ENCODE assay signal across 8 cellular contexts in the genomic region with DNA sequence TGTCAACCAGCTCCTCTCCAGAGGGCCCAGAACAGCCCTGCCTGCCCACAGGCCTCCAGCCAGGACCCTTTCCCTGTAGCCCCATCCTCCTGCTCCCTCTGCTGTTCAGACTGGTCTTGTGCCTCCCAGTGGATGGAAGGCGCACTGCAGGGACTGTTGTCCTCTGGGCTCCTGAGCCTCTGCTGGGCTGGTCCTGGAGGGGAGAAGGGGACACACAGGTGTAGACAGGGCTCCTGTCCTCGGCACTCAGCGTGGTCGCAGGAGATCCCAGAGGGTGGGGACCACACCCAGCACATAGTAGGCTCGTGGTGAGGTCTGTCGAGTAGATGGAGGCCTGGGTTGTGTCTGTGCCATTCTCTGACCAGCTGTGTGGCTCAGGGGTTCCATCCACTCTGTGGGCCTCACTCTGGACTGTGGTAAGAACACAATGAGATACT. TPM values are rescaled to one million over a fixed set of nuclear protein-coding genes. Genes with fewer than 3 reads are reported as not detected.
DNase-seq lines count a peak whose midpoint lies in the region; ATAC-seq, FAIRE-seq and TF ChIP-seq lines count a peak whose summit lies in the region.

No MANE protein-coding gene starts in this region.

- peak in 9 of 10 experiments; percentile 21 to 60 (median 40) for DNase-seq in CD4-positive, alpha-beta T cell
- DNase-seq in HFFc6 (peak; percentile 37), T-helper 17 cell (peak; percentile 20 to 47 (median 36)), keratinocyte (ENCODE audit: low read depth, low spot score) (no peak)
- DNase-seq in stimulated activated CD4-positive, alpha-beta T cell treated with anti-CD3 and anti-CD28 coated beads, TNF-alpha, amount 100 ng/mL, for 24 hours (ENCODE audit: low read depth in 3 of 3) = peak in 2 of 3 experiments; percentile 27 to 55

- no peaks in the 10 kb centered on the region for H3K27me3 ChIP-seq in CD4-positive, alpha-beta T cell (ENCODE audit: control insufficient read depth, insufficient read depth, low read length)
- no peaks in the 10 kb centered on the region for H3K27me3 ChIP-seq in keratinocyte (ENCODE audit: control insufficient read depth, extremely low read depth, insufficient read depth, low read length)

- ATAC-seq in CD4-positive, alpha-beta T cell (ENCODE audit: poor library complexity) = peak; percentile 55
- ATAC-seq in T-helper 17 cell (peak; percentile 64), HG03378 (IDR thresholded peaks at IDR 0.05; ENCODE audit: unreplicated experiment) (no peak), GM19351 (IDR thresholded peaks at IDR 0.05; ENCODE audit: unreplicated experiment) (no peak)

- peaks cover 10% of the 10 kb centered on the region for H3K36me3 Mint-ChIP-seq in CD4-positive, alpha-beta T cell (ENCODE audit: low read depth)
- H3K36me3 Mint-ChIP-seq in HFFc6 (ENCODE audit: low read depth) (peaks cover 7% of the 10 kb centered on the region), T-helper 17 cell (ENCODE audit: low read depth) (peaks cover 2% of the 10 kb centered on the region), brain (no peaks in the 10 kb centered on the region)

- peak overlapping the region; percentile 80 for H3K4me3 Mint-ChIP-seq in CD4-positive, alpha-beta T cell
- peak overlapping the region; percentile 80 for H3K4me3 Mint-ChIP-seq in HFFc6
- peak overlapping the region; percentile 97 for H3K4me3 Mint-ChIP-seq in T-helper 17 cell
- H3K4me3 Mint-ChIP-seq in brain = peak overlapping the region; percentile 66 to 85 (median 71)

- peak overlapping the region; percentile 76 for H3K4me2 ChIP-seq in keratinocyte (ENCODE audit: control insufficient read depth, extremely low read depth, insufficient read depth, low read depth, low read length)

- intact Hi-C loops in CD4-positive, alpha-beta T cell (cut with DNase I, micrococcal nuclease) = loop anchor here (2.0 to 5.0 kb wide), 4 partner anchors 45 to 180 kb away; a partner anchor contains a TSS

- peak overlapping the region; percentile 79 for H3K27ac Mint-ChIP-seq in CD4-positive, alpha-beta T cell
- peak overlapping the region; percentile 72 for H3K27ac Mint-ChIP-seq in HFFc6
- H3K27ac Mint-ChIP-seq in T-helper 17 cell = peak overlapping the region; percentile 97
- H3K27ac Mint-ChIP-seq in brain = peak overlapping the region in 2 of 5 experiments; percentile 2 to 4

- H3K27me3 Mint-ChIP-seq in CD4-positive, alpha-beta T cell = no peaks in the 10 kb centered on the region
- H3K27me3 Mint-ChIP-seq in HFFc6 (ENCODE audit: insufficient read depth) (no peaks in the 10 kb centered on the region; the same call in 1 of the 2 replicates), T-helper 17 cell (no peaks in the 10 kb centered on the region), brain (peaks cover 64% of the 10 kb centered on the region)

- FAIRE-seq in keratinocyte (lab: Jason Lieb, UNC) = no peak

- peaks cover 86% of the 10 kb centered on the region for H3K79me2 ChIP-seq in keratinocyte (ENCODE audit: control insufficient read depth, insufficient read depth, low read length)

- CTCF ChIA-PET in CD4-positive, alpha-beta T cell (lab: Charles Lee) = interaction anchor here (1.1 to 1.6 kb wide), 2 partner anchors 25 to 47 kb away, joined by 3 to 6 read pairs; no protein-coding TSS in a partner anchor

- H3K9me3 ChIP-seq in CD4-positive, alpha-beta T cell (ENCODE audit: control insufficient read depth, low read length) = no peaks in the 10 kb centered on the region
- H3K9me3 ChIP-seq in T-helper 17 cell (ENCODE audit: control insufficient read depth, low read length, poor library complexity, severe bottlenecking) (no peaks in the 10 kb centered on the region), keratinocyte (ENCODE audit: control insufficient read depth, low read depth, low read length) (no peaks in the 10 kb centered on the region)

- peaks cover 31% of the 10 kb centered on the region for H4K20me1 ChIP-seq in keratinocyte (ENCODE audit: control insufficient read depth, extremely low read depth, insufficient read depth, low read length)

- peaks cover 15 to 25% of the 10 kb centered on the region in 2 experiments for H3K36me3 ChIP-seq in keratinocyte (ENCODE audit: control insufficient read depth in 2 of 2, extremely low read depth in 1 of 2, insufficient read depth in 2 of 2, low read length in 2 of 2)

- H3K9ac ChIP-seq in keratinocyte (ENCODE audit: control insufficient read depth, extremely low read depth, insufficient read depth, low read length) = peak overlapping the region; percentile 44

- peak; percentile 57 for TF ChIP-seq CTCF in CD4-positive, alpha-beta T cell (IDR thresholded peaks at IDR 0.05)
- peak; percentile 89 for TF ChIP-seq CTCF in HFFc6 (IDR thresholded peaks at IDR 0.05)
- peak; percentile 63 to 64 for TF ChIP-seq CTCF in brain (conservative IDR thresholded peaks at IDR 0.05)
- TF ChIP-seq CTCF in keratinocyte (optimal IDR thresholded peaks at IDR 0.05 in 1 of 3, IDR thresholded peaks at IDR 0.05 in 1 of 3, conservative IDR thresholded peaks at IDR 0.05 in 1 of 3; ENCODE audit: extremely low read depth in 1 of 3, insufficient read depth in 2 of 3, low read length in 3 of 3) = peak in 2 of 3 experiments; percentile 88 to 91

- no peaks in the 10 kb centered on the region for H3K9me1 ChIP-seq in keratinocyte (ENCODE audit: control insufficient read depth, extremely low read depth, insufficient read depth, low read length)

- POLR2A ChIA-PET in CD4-positive, alpha-beta T cell (lab: Charles Lee) = interaction anchor here (0.7 to 3.4 kb wide), 2 partner anchors 11 to 14 kb away, joined by 3 to 18 read pairs; a partner anchor contains a TSS

- no peak overlapping the region for H3K27ac ChIP-seq in CD4-positive, alpha-beta T cell (ENCODE audit: low read depth, low read length)
- H3K27ac ChIP-seq in keratinocyte (ENCODE audit: control insufficient read depth, insufficient read depth, low read length) = peak overlapping the region; percentile 49

- peaks cover 49% of the 10 kb centered on the region for H3K4me1 ChIP-seq in keratinocyte (ENCODE audit: control insufficient read depth, extremely low read depth, insufficient read depth, low read length)

- H3K4me1 Mint-ChIP-seq in CD4-positive, alpha-beta T cell (ENCODE audit: low read depth) = peaks cover 76% of the 10 kb centered on the region
- H3K4me1 Mint-ChIP-seq in HFFc6 (ENCODE audit: low read depth) = peaks cover 45% of the 10 kb centered on the region
- peaks cover 55% of the 10 kb centered on the region for H3K4me1 Mint-ChIP-seq in T-helper 17 cell
- H3K4me1 Mint-ChIP-seq in brain = peaks cover 29% of the 10 kb centered on the region

- no peaks in the 10 kb centered on the region for H3K9me3 Mint-ChIP-seq in CD4-positive, alpha-beta T cell
- no peaks in the 10 kb centered on the region for H3K9me3 Mint-ChIP-seq in HFFc6
- H3K9me3 Mint-ChIP-seq in brain = peaks cover 0 to 3% (median 0%) of the 10 kb centered on the region in 5 experiments

- no peak overlapping the region for H2AFZ ChIP-seq in keratinocyte (ENCODE audit: control insufficient read depth, low read length)

- dilution Hi-C loops in keratinocyte (cut with MboI; ENCODE audit: extremely low pct_ligation_motif_present, low sequenced_read_pairs) = no loop called here

- H3K4me3 ChIP-seq in keratinocyte (ENCODE audit: control insufficient read depth in 2 of 3, extremely low read depth in 1 of 3, insufficient read depth in 2 of 3, low read depth in 1 of 3, low read length in 3 of 3) = peak overlapping the region in 1 of 3 experiments; percentile 49

RNA-seq across cellular contexts. Expression of a gene that starts 11.5 kb away (rescaled TPM):
- total RNA-seq in CD4-positive, alpha-beta T cell = 10 to 100 TPM; 44.5 to 45.5 TPM
- 10 to 100 TPM; 20.2 to 30.3 (median 26.9) TPM for total RNA-seq in HFFc6 (2021; fragmentation: NEBNext Ultra II Directional; extraction: Animal tissue kit (Norgen Biotek cat#: 25700))
- 10 to 100 TPM; 48.1 to 48.3 TPM for total RNA-seq in T-helper 17 cell
- 94.1 TPM for polyA plus RNA-seq in brain (ENCODE audit: insufficient read depth, low read depth, low replicate concordance)
- polyA plus RNA-seq in keratinocyte = 43.3 to 78.0 TPM (median 45.0 TPM) in 3 replicates
- polyA plus RNA-seq in keratinocyte (2011; ENCODE audit: low read depth) = 43.1 TPM
- 39.3 and 57.7 TPM in 2 replicates for polyA plus RNA-seq in keratinocyte (2011; cell fraction: cytosol; rRNA removed)
- polyA plus RNA-seq in keratinocyte (2011; cell fraction: nucleus; rRNA removed) = 283 and 333 TPM in 2 replicates
- 49.7 and 77.8 TPM in 2 replicates for polyA plus RNA-seq in keratinocyte (2012; ENCODE audit: low replicate concordance)
- 101 to 338 TPM (median 132 TPM) in 3 replicates for polyA minus RNA-seq in keratinocyte
- polyA minus RNA-seq in keratinocyte (2011; cell fraction: cytosol; rRNA and poly(A)+ RNA removed) = 94.4 TPM
- polyA minus RNA-seq in keratinocyte (2011; cell fraction: nucleus; rRNA and poly(A)+ RNA removed) = 224 and 276 TPM in 2 replicates

RNA-seq across cellular contexts. Expression of a gene that starts 52.5 kb away (rescaled TPM):
- total RNA-seq in CD4-positive, alpha-beta T cell = 10 to 100 TPM; 38.3 to 40.8 TPM
- 10 to 100 TPM; 17.5 to 23.2 (median 19.9) TPM for total RNA-seq in HFFc6 (2021; fragmentation: NEBNext Ultra II Directional; extraction: Animal tissue kit (Norgen Biotek cat#: 25700))
- total RNA-seq in T-helper 17 cell = 10 to 100 TPM; 27.7 to 34.6 TPM
- 28.6 TPM for polyA plus RNA-seq in brain (ENCODE audit: insufficient read depth, low read depth, low replicate concordance)
- 61.1 to 93.0 TPM (median 71.1 TPM) in 3 replicates for polyA plus RNA-seq in keratinocyte
- 5.8 TPM for polyA plus RNA-seq in keratinocyte (2011; ENCODE audit: low read depth)
- 62.2 and 89.3 TPM in 2 replicates for polyA plus RNA-seq in keratinocyte (2011; cell fraction: cytosol; rRNA removed)
- 43.7 and 54.2 TPM in 2 replicates for polyA plus RNA-seq in keratinocyte (2011; cell fraction: nucleus; rRNA removed)
- polyA plus RNA-seq in keratinocyte (2012; ENCODE audit: low replicate concordance) = 37.3 and 78.3 TPM in 2 replicates
- 77.2 to 120 TPM (median 120 TPM) in 3 replicates for polyA minus RNA-seq in keratinocyte
- polyA minus RNA-seq in keratinocyte (2011; cell fraction: cytosol; rRNA and poly(A)+ RNA removed) = 138 TPM
- polyA minus RNA-seq in keratinocyte (2011; cell fraction: nucleus; rRNA and poly(A)+ RNA removed) = 39.0 and 43.5 TPM in 2 replicates

Comparison
In these comparisons a context has a peak if more than half of its experiments do, and no peak if none do; other contexts are left out.
1. ATAC-seq: peak in CD4-positive, alpha-beta T cell (single experiment) and T-helper 17 cell (single experiment); none in HG03378 (single experiment) and GM19351 (single experiment).
2. Peak in every context shown above with its lines, with median percentiles within 50 percentile points of each other: H3K4me3 Mint-ChIP-seq and CTCF ChIP-seq.